24 cellular contexts compared by ENCODE assay signal in genomic region chr6:34200340-34200971, GRCh38. TPM values are rescaled to one million over a fixed set of nuclear protein-coding genes. Genes with fewer than 3 reads are reported as not detected.
DNase-seq lines count a peak whose midpoint lies in the region; ATAC-seq and TF ChIP-seq lines count a peak whose summit lies in the region.
"Had no signal": no experiment of that assay in that cellular context is flagged by ENCODE, and none has a peak within 500 bp of the region (broad histone marks: within the 10 kb centered on the region; RNA-seq: fewer than 3 reads in every experiment).

No MANE protein-coding gene starts in this region.

- H3K36me3 ChIP-seq in transverse colon, result no peaks in the 10 kb centered on the region
- H3K36me3 ChIP-seq: esophagus muscularis mucosa, spleen, tibial artery had no signal

- H3K9me3 ChIP-seq in transverse colon, result no peaks in the 10 kb centered on the region
- H3K9me3 ChIP-seq: esophagus muscularis mucosa, spleen, tibial artery had no signal

- intact Hi-C loops in transverse colon (cut with DNase I; ENCODE audit: low total_unique reads), result loop anchor here (5.0 kb wide), 1 partner anchor 407 kb away; no protein-coding TSS in a partner anchor

- no peak for TF ChIP-seq EP300 in transverse colon (IDR thresholded peaks at IDR 0.05; ENCODE audit: low read depth)

- no peak overlapping the region for H3K27ac ChIP-seq in transverse colon
- H3K27ac ChIP-seq: esophagus muscularis mucosa, hepatocyte, spleen, tibial artery had no signal

- H3K9me3 Mint-ChIP-seq in stimulated activated naive CD8-positive, alpha-beta T cell treated with anti-CD3 and anti-CD28 coated beads, Interleukin-15, amount 100 ng/mL, for 72 hours, result no peaks in the 10 kb centered on the region
- H3K9me3 Mint-ChIP-seq: activated B cell treated with CpG ODN at 0.5 μM for 24 hours; CD8-positive, alpha-beta T cell had no signal

- in situ Hi-C loops in KBM-7 (cut with MboI; ENCODE audit: low pct_unique_long_range_greater_than_20kb, low sequenced_read_pairs), result no loop called here
- in situ Hi-C loops in transverse colon (cut with MboI; ENCODE audit: low pct_ligation_motif_present in 1 of 4, low pct_unique_long_range_greater_than_20kb in 1 of 4, low sequenced_read_pairs in 3 of 4), result loop anchor here in 1 of 4 donors (25.0 kb wide), 1 partner anchor 212 kb away; no protein-coding TSS in a partner anchor

- H3K4me1 Mint-ChIP-seq in stimulated activated naive CD8-positive, alpha-beta T cell treated with anti-CD3 and anti-CD28 coated beads, Interleukin-15, amount 100 ng/mL, for 72 hours, result peaks cover 19% of the 10 kb centered on the region

- H3K27ac Mint-ChIP-seq in stimulated activated naive CD8-positive, alpha-beta T cell treated with anti-CD3 and anti-CD28 coated beads, Interleukin-15, amount 100 ng/mL, for 72 hours, result no peak overlapping the region
- H3K27ac Mint-ChIP-seq: activated B cell treated with CpG ODN at 0.5 μM for 24 hours; CD8-positive, alpha-beta T cell; T-helper 17 cell had no signal

- H3K27me3 ChIP-seq in transverse colon, result no peaks in the 10 kb centered on the region
- H3K27me3 ChIP-seq: hepatocyte had no signal

- no peak for DNase-seq in stimulated activated naive CD8-positive, alpha-beta T cell treated with anti-CD3 and anti-CD28 coated beads, Interleukin-15, Interleukin-2, amounts not matched to agents 100 U/mL and 50 U/mL, for 24 hours
- DNase-seq in stimulated activated naive CD8-positive, alpha-beta T cell treated with anti-CD3 and anti-CD28 coated beads, Interleukin-15, amount 100 ng/mL, for 72 hours, result no peak
- DNase-seq in NCI-H69 (lab: John Stamatoyannopoulos, UW) (peak; percentile 26), fibroblast of peridontal ligament (ENCODE audit: extremely low read depth) (peak; percentile 61), KBM-7 (no peak), transverse colon (no peak)
- DNase-seq in activated effector memory CD4-positive, alpha-beta T cell treated with anti-CD3 and anti-CD28 coated beads, Interleukin-2, amount 50 U/mL, for 16 hours, result no peak
- DNase-seq: activated B cell treated with CpG ODN at 0.5 μM for 24 hours; activated CD8-positive, alpha-beta memory T cell treated with anti-CD3 and anti-CD28 coated beads for 24 hours; CD8-positive, alpha-beta T cell; DMS79; GOT3; KG1; kidney glomerular epithelial cell; NCI-H1092; NCI-H524; SHP77; spleen; T-helper 17 cell; tibial artery had no signal

- TF ChIP-seq CTCF in transverse colon (IDR thresholded peaks at IDR 0.05), result no peak

- no peak for TF ChIP-seq POLR2A in transverse colon (IDR thresholded peaks at IDR 0.05)

- peaks cover 0 to 9% (median 4%) of the 10 kb centered on the region in 4 donors for H3K4me1 ChIP-seq in transverse colon

- no peak overlapping the region for H3K4me3 Mint-ChIP-seq in stimulated activated naive CD8-positive, alpha-beta T cell treated with anti-CD3 and anti-CD28 coated beads, Interleukin-15, amount 100 ng/mL, for 72 hours
- H3K4me3 Mint-ChIP-seq: activated B cell treated with CpG ODN at 0.5 μM for 24 hours; CD8-positive, alpha-beta T cell; T-helper 17 cell had no signal

- no peaks in the 10 kb centered on the region for H3K27me3 Mint-ChIP-seq in stimulated activated naive CD8-positive, alpha-beta T cell treated with anti-CD3 and anti-CD28 coated beads, Interleukin-15, amount 100 ng/mL, for 72 hours
- H3K27me3 Mint-ChIP-seq: activated B cell treated with CpG ODN at 0.5 μM for 24 hours, T-helper 17 cell had no signal

- 64 to 100% methylated on average over 1 to 5 of the region's 5 CpGs for WGBS in transverse colon (ENCODE audit: low coverage in 1 of 2), 2 donors

- no peak overlapping the region for H3K4me3 ChIP-seq in transverse colon
- H3K4me3 ChIP-seq: esophagus muscularis mucosa, hepatocyte, spleen, tibial artery had no signal

- ATAC-seq in stimulated activated naive CD8-positive, alpha-beta T cell treated with anti-CD3 and anti-CD28 coated beads, Interleukin-15, Interleukin-2, amounts not matched to agents 100 U/mL and 50 U/mL, for 24 hours, result peak; percentile 33
- no peak for ATAC-seq in stimulated activated naive CD8-positive, alpha-beta T cell treated with anti-CD3 and anti-CD28 coated beads, Interleukin-15, amount 100 ng/mL, for 72 hours
- no peak for ATAC-seq in HG03457 (IDR thresholded peaks at IDR 0.05; ENCODE audit: unreplicated experiment)
- ATAC-seq: CD8-positive, alpha-beta T cell; T-helper 17 cell had no signal

RNA-seq across cellular contexts. Expression of gene HMGA1, which starts 36.2 kb away (rescaled TPM):
- 100 to 1,000 TPM in 1 of 4 donors, 10 to 100 TPM in 3; 23.2 to 112 (median 63.2) TPM for total RNA-seq in transverse colon

RNA-seq across cellular contexts. Expression of gene SMIM29, which starts 48.4 kb away (rescaled TPM):
- 10 to 100 TPM in 3 of 4 donors, 1 to 10 TPM in 1; 8.2 to 14.9 (median 12.5) TPM for total RNA-seq in transverse colon

RNA-seq across cellular contexts. Expression of gene GRM4, which starts 54.6 kb away (rescaled TPM):
- not detected for total RNA-seq in transverse colon
- total RNA-seq: activated B cell treated with CpG ODN at 0.5 μM for 24 hours, cardiac septum, esophagus muscularis mucosa, T-helper 17 cell had no signal

Comparison
In these comparisons a context has a peak if more than half of its experiments do, and no peak if none do; other contexts are left out.
1. DNase-seq: peak in NCI-H69 (single experiment) and fibroblast of peridontal ligament (single experiment); none in stimulated activated naive CD8-positive, alpha-beta T cell treated with anti-CD3 and anti-CD28 coated beads, Interleukin-15, Interleukin-2, amounts not matched to agents 100 U/mL and 50 U/mL, for 24 hours (single experiment), stimulated activated naive CD8-positive, alpha-beta T cell treated with anti-CD3 and anti-CD28 coated beads, Interleukin-15, amount 100 ng/mL, for 72 hours (0 of 2), KBM-7 (single experiment), activated effector memory CD4-positive, alpha-beta T cell treated with anti-CD3 and anti-CD28 coated beads, Interleukin-2, amount 50 U/mL, for 16 hours (single experiment) and transverse colon (single experiment).